ENCODE assay signal across 8 cellular contexts in genomic region chr7:107169120-107170050, GRCh38. TPM values are rescaled to one million over a fixed set of nuclear protein-coding genes. Genes with fewer than 3 reads are reported as not detected.
DNase-seq lines count a peak whose midpoint lies in the region; ATAC-seq and TF ChIP-seq lines count a peak whose summit lies in the region.

No MANE protein-coding gene starts in this region.

- H3K4me1 ChIP-seq in ascending aorta, result peaks cover 2 to 32% of the 10 kb centered on the region in 2 donors
- H3K4me1 ChIP-seq in right cardiac atrium (ENCODE audit: control insufficient read depth, insufficient read depth, low read length), result peaks cover 5% of the 10 kb centered on the region
- peaks cover 42% of the 10 kb centered on the region for H3K4me1 ChIP-seq in psoas muscle
- H3K4me1 ChIP-seq in urinary bladder (ENCODE audit: insufficient read depth), result peaks cover under 1% of the 10 kb centered on the region

- H3K9me3 ChIP-seq in ascending aorta (no peaks in the 10 kb centered on the region), right cardiac atrium (ENCODE audit: control insufficient read depth, low read length) (no peaks in the 10 kb centered on the region), psoas muscle (no peaks in the 10 kb centered on the region)

- H3K36me3 ChIP-seq in ascending aorta, result no peaks in the 10 kb centered on the region
- no peaks in the 10 kb centered on the region for H3K36me3 ChIP-seq in psoas muscle (ENCODE audit: insufficient read depth in 1 of 2, low read depth in 1 of 2)
- no peaks in the 10 kb centered on the region for H3K36me3 ChIP-seq in urinary bladder (ENCODE audit: insufficient read depth)

- under 1% methylated on average over 73 of the region's 73 CpGs for WGBS in right cardiac atrium
- 0 to 1% (median 1%) methylated on average over 50 to 73 of the region's 73 CpGs for WGBS in psoas muscle, 3 donors
- under 1% methylated on average over 73 of the region's 73 CpGs for WGBS in urinary bladder

- TF ChIP-seq CTCF in GM12864 (IDR thresholded peaks at IDR 0.05; ENCODE audit: low read depth, low read length, missing control alignments), result no peak
- peak in 1 of 3 experiments; percentile 11 for TF ChIP-seq CTCF in ascending aorta (IDR thresholded peaks at IDR 0.05)
- peak; percentile 16 for TF ChIP-seq CTCF in psoas muscle (IDR thresholded peaks at IDR 0.05)

- DNase-seq in GM12864 (ENCODE audit: low read depth), result peak; percentile 65
- DNase-seq in NCI-H2029 (lab: John Stamatoyannopoulos, UW), result peak; percentile 97
- peak; percentile 73 for DNase-seq in T-helper 22 cell (ENCODE audit: low read depth)
- DNase-seq in ascending aorta (ENCODE audit: low spot score in 2 of 2), result peak; percentile 86 to 98
- DNase-seq in right cardiac atrium, result peak; percentile 98 to 99 (median 98)
- DNase-seq in psoas muscle, result peak; percentile 97 to 99

- intact Hi-C loops in ascending aorta (cut with DNase I) (loop anchor here (1.0 to 10.0 kb wide), 10 partner anchors 125 to 1647 kb away; partner anchors contain the start of genes ATXN7L1, BCAP29, CCDC71L and PNPLA8), right cardiac atrium (cut with DNase I) (no loop called here), psoas muscle (cut with DNase I) (loop anchor here (10.0 kb wide), 2 partner anchors 705 to 885 kb away; partner anchors contain the start of gene NAMPT (in 1 of the 2))

- peak overlapping the region; percentile 71 for H3K4me3 ChIP-seq in GM12864 (ENCODE audit: low read depth, low read length)
- peak overlapping the region; percentile 81 to 94 for H3K4me3 ChIP-seq in ascending aorta
- peak overlapping the region; percentile 86 for H3K4me3 ChIP-seq in right cardiac atrium (ENCODE audit: low read length)
- H3K4me3 ChIP-seq in psoas muscle, result peak overlapping the region; percentile 82
- H3K4me3 ChIP-seq in urinary bladder (ENCODE audit: low read depth, low read length), result peak overlapping the region; percentile 87

- peak; percentile 18 for ATAC-seq in HG02938 (IDR thresholded peaks at IDR 0.05; ENCODE audit: unreplicated experiment)
- peak; percentile 80 to 88 for ATAC-seq in right cardiac atrium
- ATAC-seq in psoas muscle, result peak; percentile 79 to 83 (median 81)

- H3K27ac ChIP-seq in ascending aorta (peak overlapping the region; percentile 94 to 100), right cardiac atrium (ENCODE audit: low read length) (peak overlapping the region; percentile 96), psoas muscle (peak overlapping the region; percentile 99), urinary bladder (ENCODE audit: low read depth) (peak overlapping the region; percentile 100)

- H3K27me3 ChIP-seq in ascending aorta, result no peaks in the 10 kb centered on the region
- no peaks in the 10 kb centered on the region for H3K27me3 ChIP-seq in right cardiac atrium (ENCODE audit: control insufficient read depth, insufficient read depth)
- H3K27me3 ChIP-seq in psoas muscle (ENCODE audit: insufficient read depth in 3 of 3, low read length in 2 of 3), result no peaks in the 10 kb centered on the region

RNA-seq across cellular contexts. Expression of gene HBP1, which starts 0.6 kb away (rescaled TPM):
- 62.2 TPM for total RNA-seq in ascending aorta
- 10 to 100 TPM; 40.0 to 64.7 (median 53.7) TPM for total RNA-seq in right cardiac atrium
- polyA plus RNA-seq in right cardiac atrium, result 39.4 TPM
- 10 to 100 TPM; 65.3 to 74.9 (median 70.7) TPM for total RNA-seq in psoas muscle
- 10 to 100 TPM; 14.6 to 76.7 (median 69.5) TPM for polyA plus RNA-seq in psoas muscle
- 146 TPM for total RNA-seq in urinary bladder
- 68.2 TPM for polyA plus RNA-seq in urinary bladder

Comparison
In these comparisons a context has a peak if more than half of its experiments do, and no peak if none do; other contexts are left out.
1. Peak in every context shown above with its lines: DNase-seq, ATAC-seq, H3K4me3 ChIP-seq and H3K27ac ChIP-seq.
2. ATAC-seq: peak in every context shown above with its lines; median percentile 84 in right cardiac atrium; 81 in psoas muscle; 18 in HG02938.
3. intact Hi-C loops: an anchor here in ascending aorta (1.0 to 10.0 kb wide) and psoas muscle (10.0 kb wide); none called in right cardiac atrium.